In genomic region chr17:28901866-28902818, GRCh38 we compare ENCODE assay signal across 1 cellular context.
A peak's percentile ranks its signal among the peaks of the same experiment; 100 is the strongest.
TF ChIP-seq lines count a peak whose summit lies in the region.

No MANE protein-coding gene starts in this region.

TF ChIP-seq in HEK293, 187 proteins besides CTCF, POLR2A, EP300 and RAD21 (continued from another document and continues in another):
- TF ChIP-seq, protein P1, sequence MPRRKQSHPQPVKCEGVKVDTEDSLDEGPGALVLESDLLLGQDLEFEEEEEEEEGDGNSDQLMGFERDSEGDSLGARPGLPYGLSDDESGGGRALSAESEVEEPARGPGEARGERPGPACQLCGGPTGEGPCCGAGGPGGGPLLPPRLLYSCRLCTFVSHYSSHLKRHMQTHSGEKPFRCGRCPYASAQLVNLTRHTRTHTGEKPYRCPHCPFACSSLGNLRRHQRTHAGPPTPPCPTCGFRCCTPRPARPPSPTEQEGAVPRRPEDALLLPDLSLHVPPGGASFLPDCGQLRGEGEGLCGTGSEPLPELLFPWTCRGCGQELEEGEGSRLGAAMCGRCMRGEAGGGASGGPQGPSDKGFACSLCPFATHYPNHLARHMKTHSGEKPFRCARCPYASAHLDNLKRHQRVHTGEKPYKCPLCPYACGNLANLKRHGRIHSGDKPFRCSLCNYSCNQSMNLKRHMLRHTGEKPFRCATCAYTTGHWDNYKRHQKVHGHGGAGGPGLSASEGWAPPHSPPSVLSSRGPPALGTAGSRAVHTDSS (tag by site-specific recombination; IDR thresholded peaks at IDR 0.05): no peak
- peak; percentile 88 for TF ChIP-seq ZBTB6 (tag by site-specific recombination; IDR thresholded peaks at IDR 0.05)
- TF ChIP-seq ZFP37 (tag by site-specific recombination; IDR thresholded peaks at IDR 0.05): no peak
- TF ChIP-seq ZNF223 (tag by site-specific recombination; IDR thresholded peaks at IDR 0.05): no peak
- TF ChIP-seq ZBTB8A (tag by site-specific recombination; IDR thresholded peaks at IDR 0.05): peak; percentile 4; the same call in 1 of the 2 replicates
- peak; percentile 53 for TF ChIP-seq ZBTB11 (tag by site-specific recombination; conservative IDR thresholded peaks at IDR 0.05; ENCODE audit: low read depth)
- TF ChIP-seq EGR2 (tag by site-specific recombination; IDR thresholded peaks at IDR 0.05; ENCODE audit: low read depth): peak; percentile 61; the same call in 1 of the 2 replicates
- TF ChIP-seq, protein P2, sequence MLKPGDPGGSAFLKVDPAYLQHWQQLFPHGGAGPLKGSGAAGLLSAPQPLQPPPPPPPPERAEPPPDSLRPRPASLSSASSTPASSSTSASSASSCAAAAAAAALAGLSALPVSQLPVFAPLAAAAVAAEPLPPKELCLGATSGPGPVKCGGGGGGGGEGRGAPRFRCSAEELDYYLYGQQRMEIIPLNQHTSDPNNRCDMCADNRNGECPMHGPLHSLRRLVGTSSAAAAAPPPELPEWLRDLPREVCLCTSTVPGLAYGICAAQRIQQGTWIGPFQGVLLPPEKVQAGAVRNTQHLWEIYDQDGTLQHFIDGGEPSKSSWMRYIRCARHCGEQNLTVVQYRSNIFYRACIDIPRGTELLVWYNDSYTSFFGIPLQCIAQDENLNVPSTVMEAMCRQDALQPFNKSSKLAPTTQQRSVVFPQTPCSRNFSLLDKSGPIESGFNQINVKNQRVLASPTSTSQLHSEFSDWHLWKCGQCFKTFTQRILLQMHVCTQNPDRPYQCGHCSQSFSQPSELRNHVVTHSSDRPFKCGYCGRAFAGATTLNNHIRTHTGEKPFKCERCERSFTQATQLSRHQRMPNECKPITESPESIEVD (tag by site-specific recombination; IDR thresholded peaks at IDR 0.05): no peak
- TF ChIP-seq ZNF514 (tag by site-specific recombination; IDR thresholded peaks at IDR 0.05): no peak
- TF ChIP-seq YY2 (tag by site-specific recombination; IDR thresholded peaks at IDR 0.05): no peak
- no peak for TF ChIP-seq ZNF248 (tag by site-specific recombination; IDR thresholded peaks at IDR 0.05)
- TF ChIP-seq ZNF600 (tag by site-specific recombination; IDR thresholded peaks at IDR 0.05): peak; percentile 82
- no peak for TF ChIP-seq ZNF37A (tag by site-specific recombination; IDR thresholded peaks at IDR 0.05)
- no peak; the same call in none of the 2 replicates for TF ChIP-seq ZNF629 (tag by site-specific recombination; IDR thresholded peaks at IDR 0.05)
- peak; percentile 42 for TF ChIP-seq SETDB1 (IDR thresholded peaks at IDR 0.05; ENCODE audit: insufficient read length, low read length)
- no peak for TF ChIP-seq MEIS1 (CRISPR knock-in tag; IDR thresholded peaks at IDR 0.05; ENCODE audit: borderline replicate concordance)
- TF ChIP-seq ZFHX2 (tag by site-specific recombination; conservative IDR thresholded peaks at IDR 0.05): peak; percentile 35
- peak; percentile 58 for TF ChIP-seq ZNF623 (tag by site-specific recombination; IDR thresholded peaks at IDR 0.05)
- TF ChIP-seq ZBTB17 (tag by site-specific recombination; IDR thresholded peaks at IDR 0.05): 0 out of 2 replicates have a peak, but pooled peaks have one; percentile 45
- no peak for TF ChIP-seq ZNF488 (tag by site-specific recombination; IDR thresholded peaks at IDR 0.05)
- 0 out of 2 replicates have a peak, but pooled peaks have one; percentile 41 for TF ChIP-seq ZNF580 (tag by site-specific recombination; IDR thresholded peaks at IDR 0.05)
- TF ChIP-seq ZBTB7A (tag by site-specific recombination; IDR thresholded peaks at IDR 0.05; ENCODE audit: low read depth): no peak
- no peak for TF ChIP-seq ZNF394 (tag by site-specific recombination; IDR thresholded peaks at IDR 0.05; ENCODE audit: borderline replicate concordance)
- no peak for TF ChIP-seq ZNF416 (tag by site-specific recombination; IDR thresholded peaks at IDR 0.05)
- TF ChIP-seq ZNF24 (tag by site-specific recombination; IDR thresholded peaks at IDR 0.05): peak; percentile 57; the same call in 1 of the 2 replicates
- TF ChIP-seq KLF10 (tag by site-specific recombination; IDR thresholded peaks at IDR 0.05): no peak
- peak; percentile 100 for TF ChIP-seq ZNF664 (tag by site-specific recombination; IDR thresholded peaks at IDR 0.05)
- TF ChIP-seq ZNF202 (tag by site-specific recombination; IDR thresholded peaks at IDR 0.05; ENCODE audit: borderline replicate concordance): no peak
- TF ChIP-seq ZNF768 (tag by site-specific recombination; IDR thresholded peaks at IDR 0.05): no peak; the same call in 1 of the 2 replicates
- peak; percentile 36; the same call in 1 of the 2 replicates for TF ChIP-seq ZNF423 (tag by site-specific recombination; IDR thresholded peaks at IDR 0.05)
- peak; percentile 67 for TF ChIP-seq ZEB2 (tag by site-specific recombination; IDR thresholded peaks at IDR 0.05)
- TF ChIP-seq HOXC10 (CRISPR knock-in tag; IDR thresholded peaks at IDR 0.05): no peak; the same call in 1 of the 2 replicates
- no peak for TF ChIP-seq ZNF140 (tag by site-specific recombination; IDR thresholded peaks at IDR 0.05)
- TF ChIP-seq ZNF776 (tag by site-specific recombination; IDR thresholded peaks at IDR 0.05; ENCODE audit: borderline replicate concordance): no peak
- TF ChIP-seq ZNF596 (tag by site-specific recombination; IDR thresholded peaks at IDR 0.05): no peak
- TF ChIP-seq ZNF10 (tag by site-specific recombination; IDR thresholded peaks at IDR 0.05): peak; percentile 79
- no peak for TF ChIP-seq ZNF48 (tag by site-specific recombination; IDR thresholded peaks at IDR 0.05)
- TF ChIP-seq SP7 (tag by site-specific recombination; IDR thresholded peaks at IDR 0.05): peak; percentile 79
- 0 out of 2 replicates have a peak, but pooled peaks have one; percentile 31 for TF ChIP-seq ZNF121 (tag by site-specific recombination; IDR thresholded peaks at IDR 0.05)
- no peak for TF ChIP-seq ZNF146 (tag by site-specific recombination; IDR thresholded peaks at IDR 0.05)
- TF ChIP-seq ZFP3 (tag by site-specific recombination; IDR thresholded peaks at IDR 0.05; ENCODE audit: low read depth): peak; percentile 91
- no peak for TF ChIP-seq OVOL3 (tag by site-specific recombination; IDR thresholded peaks at IDR 0.05)
- TF ChIP-seq ZNF239 (tag by site-specific recombination; IDR thresholded peaks at IDR 0.05): no peak
- TF ChIP-seq, protein P3, sequence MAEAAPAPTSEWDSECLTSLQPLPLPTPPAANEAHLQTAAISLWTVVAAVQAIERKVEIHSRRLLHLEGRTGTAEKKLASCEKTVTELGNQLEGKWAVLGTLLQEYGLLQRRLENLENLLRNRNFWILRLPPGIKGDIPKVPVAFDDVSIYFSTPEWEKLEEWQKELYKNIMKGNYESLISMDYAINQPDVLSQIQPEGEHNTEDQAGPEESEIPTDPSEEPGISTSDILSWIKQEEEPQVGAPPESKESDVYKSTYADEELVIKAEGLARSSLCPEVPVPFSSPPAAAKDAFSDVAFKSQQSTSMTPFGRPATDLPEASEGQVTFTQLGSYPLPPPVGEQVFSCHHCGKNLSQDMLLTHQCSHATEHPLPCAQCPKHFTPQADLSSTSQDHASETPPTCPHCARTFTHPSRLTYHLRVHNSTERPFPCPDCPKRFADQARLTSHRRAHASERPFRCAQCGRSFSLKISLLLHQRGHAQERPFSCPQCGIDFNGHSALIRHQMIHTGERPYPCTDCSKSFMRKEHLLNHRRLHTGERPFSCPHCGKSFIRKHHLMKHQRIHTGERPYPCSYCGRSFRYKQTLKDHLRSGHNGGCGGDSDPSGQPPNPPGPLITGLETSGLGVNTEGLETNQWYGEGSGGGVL (tag by site-specific recombination; IDR thresholded peaks at IDR 0.05): peak; percentile 42; the same call in 1 of the 2 replicates
- no peak for TF ChIP-seq GLIS1 (tag by site-specific recombination; IDR thresholded peaks at IDR 0.05)
- 0 out of 2 replicates have a peak, but pooled peaks have one; percentile 23 for TF ChIP-seq ZNF792 (tag by site-specific recombination; IDR thresholded peaks at IDR 0.05)
- 0 out of 2 replicates have a peak, but pooled peaks have one; percentile 12 for TF ChIP-seq ZBTB21 (tag by site-specific recombination; IDR thresholded peaks at IDR 0.05)
- TF ChIP-seq, protein P4, sequence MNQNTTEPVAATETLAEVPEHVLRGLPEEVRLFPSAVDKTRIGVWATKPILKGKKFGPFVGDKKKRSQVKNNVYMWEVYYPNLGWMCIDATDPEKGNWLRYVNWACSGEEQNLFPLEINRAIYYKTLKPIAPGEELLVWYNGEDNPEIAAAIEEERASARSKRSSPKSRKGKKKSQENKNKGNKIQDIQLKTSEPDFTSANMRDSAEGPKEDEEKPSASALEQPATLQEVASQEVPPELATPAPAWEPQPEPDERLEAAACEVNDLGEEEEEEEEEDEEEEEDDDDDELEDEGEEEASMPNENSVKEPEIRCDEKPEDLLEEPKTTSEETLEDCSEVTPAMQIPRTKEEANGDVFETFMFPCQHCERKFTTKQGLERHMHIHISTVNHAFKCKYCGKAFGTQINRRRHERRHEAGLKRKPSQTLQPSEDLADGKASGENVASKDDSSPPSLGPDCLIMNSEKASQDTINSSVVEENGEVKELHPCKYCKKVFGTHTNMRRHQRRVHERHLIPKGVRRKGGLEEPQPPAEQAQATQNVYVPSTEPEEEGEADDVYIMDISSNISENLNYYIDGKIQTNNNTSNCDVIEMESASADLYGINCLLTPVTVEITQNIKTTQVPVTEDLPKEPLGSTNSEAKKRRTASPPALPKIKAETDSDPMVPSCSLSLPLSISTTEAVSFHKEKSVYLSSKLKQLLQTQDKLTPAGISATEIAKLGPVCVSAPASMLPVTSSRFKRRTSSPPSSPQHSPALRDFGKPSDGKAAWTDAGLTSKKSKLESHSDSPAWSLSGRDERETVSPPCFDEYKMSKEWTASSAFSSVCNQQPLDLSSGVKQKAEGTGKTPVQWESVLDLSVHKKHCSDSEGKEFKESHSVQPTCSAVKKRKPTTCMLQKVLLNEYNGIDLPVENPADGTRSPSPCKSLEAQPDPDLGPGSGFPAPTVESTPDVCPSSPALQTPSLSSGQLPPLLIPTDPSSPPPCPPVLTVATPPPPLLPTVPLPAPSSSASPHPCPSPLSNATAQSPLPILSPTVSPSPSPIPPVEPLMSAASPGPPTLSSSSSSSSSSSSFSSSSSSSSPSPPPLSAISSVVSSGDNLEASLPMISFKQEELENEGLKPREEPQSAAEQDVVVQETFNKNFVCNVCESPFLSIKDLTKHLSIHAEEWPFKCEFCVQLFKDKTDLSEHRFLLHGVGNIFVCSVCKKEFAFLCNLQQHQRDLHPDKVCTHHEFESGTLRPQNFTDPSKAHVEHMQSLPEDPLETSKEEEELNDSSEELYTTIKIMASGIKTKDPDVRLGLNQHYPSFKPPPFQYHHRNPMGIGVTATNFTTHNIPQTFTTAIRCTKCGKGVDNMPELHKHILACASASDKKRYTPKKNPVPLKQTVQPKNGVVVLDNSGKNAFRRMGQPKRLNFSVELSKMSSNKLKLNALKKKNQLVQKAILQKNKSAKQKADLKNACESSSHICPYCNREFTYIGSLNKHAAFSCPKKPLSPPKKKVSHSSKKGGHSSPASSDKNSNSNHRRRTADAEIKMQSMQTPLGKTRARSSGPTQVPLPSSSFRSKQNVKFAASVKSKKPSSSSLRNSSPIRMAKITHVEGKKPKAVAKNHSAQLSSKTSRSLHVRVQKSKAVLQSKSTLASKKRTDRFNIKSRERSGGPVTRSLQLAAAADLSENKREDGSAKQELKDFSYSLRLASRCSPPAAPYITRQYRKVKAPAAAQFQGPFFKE (tag by site-specific recombination; IDR thresholded peaks at IDR 0.05; ENCODE audit: borderline replicate concordance): no peak
- no peak for TF ChIP-seq ZNF366 (tag by site-specific recombination; conservative IDR thresholded peaks at IDR 0.05)
- peak; percentile 60; the same call in 1 of the 2 replicates for TF ChIP-seq ZBTB20 (tag by site-specific recombination; IDR thresholded peaks at IDR 0.05)
- TF ChIP-seq ZNF530 (tag by site-specific recombination; IDR thresholded peaks at IDR 0.05; ENCODE audit: low read depth): no peak
